In the genomic region with DNA sequence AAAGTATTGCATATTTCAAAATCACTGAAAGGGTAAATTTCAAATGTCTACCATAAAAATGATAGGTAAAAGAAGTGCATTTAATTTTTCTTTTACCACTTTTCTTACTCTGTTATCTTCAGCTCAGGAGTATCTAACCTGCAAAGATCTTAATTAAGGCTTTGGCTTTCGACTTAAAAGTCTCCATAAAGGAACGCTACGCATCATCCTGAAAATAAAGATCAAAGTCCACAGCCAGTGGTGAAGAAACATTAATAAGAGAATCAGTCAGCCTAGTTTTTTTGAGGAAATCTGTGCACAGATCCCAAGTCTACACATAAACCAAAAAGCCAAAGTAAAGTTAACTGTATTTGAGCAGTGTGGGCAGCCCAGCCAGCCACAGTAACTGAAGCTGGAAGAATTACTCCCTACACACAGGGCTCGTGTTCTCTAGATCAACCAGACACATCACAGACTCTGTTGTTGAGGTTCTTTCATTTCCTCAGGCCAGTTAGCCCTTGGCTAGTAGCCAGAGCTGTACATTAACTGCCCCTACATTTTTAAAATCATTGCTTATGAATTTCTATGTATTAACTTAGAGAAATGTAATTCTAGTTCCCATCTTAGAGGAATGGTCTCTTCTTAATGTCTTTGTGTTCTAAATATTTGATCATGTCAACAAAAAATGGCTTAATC, we compare ENCODE assay signal across 10 cellular contexts. TPM values are rescaled to one million over a fixed set of nuclear protein-coding genes. Genes with fewer than 3 reads are reported as not detected.
DNase-seq lines count a peak whose midpoint lies in the region; ATAC-seq, FAIRE-seq and TF ChIP-seq lines count a peak whose summit lies in the region.
"Had no signal": no experiment of that assay in that cellular context is flagged by ENCODE, and none has a peak within 500 bp of the region (broad histone marks: within the 10 kb centered on the region; RNA-seq: fewer than 3 reads in every experiment).

No MANE protein-coding gene starts in this region.

- H3K27me3 ChIP-seq in PC-3 (ENCODE audit: low read length) (no peaks in the 10 kb centered on the region), skeletal muscle satellite cell (ENCODE audit: control insufficient read depth, insufficient read depth, low read length) (no peaks in the 10 kb centered on the region)

- no peaks in the 10 kb centered on the region for H3F3A ChIP-seq in PC-3 (ENCODE audit: low read length, unreplicated experiment)

- H3K4me3 ChIP-seq in PC-3 (ENCODE audit: low read length) (peak overlapping the region; percentile 71), epithelial cell of proximal tubule (ENCODE audit: low read depth, low read length) (peak overlapping the region; percentile 68), skeletal muscle satellite cell (ENCODE audit: low read length) (peak overlapping the region; percentile 59)

- H3K4me1 Mint-ChIP-seq in T-helper 1 cell treated with Interleukin-12 subunit alpha and Interleukin-12 subunit beta and Interleukin-4 antibody, amounts not matched to agents 30 μg/mL and 1 μg/mL, for 36 hours (ENCODE audit: low read depth) = peaks cover 13% of the 10 kb centered on the region

- H2AFZ ChIP-seq in PC-3 (ENCODE audit: low read length) = peak overlapping the region; percentile 98

- H3K36me3 ChIP-seq in PC-3 (ENCODE audit: low read depth, low read length) (no peaks in the 10 kb centered on the region), skeletal muscle satellite cell (ENCODE audit: insufficient read depth, low read length) (peaks cover 3% of the 10 kb centered on the region)

- POLR2A ChIA-PET in PC-3 (lab: Charles Lee; ENCODE audit: unreplicated experiment) = no interaction called here

- DNase-seq in T-helper 1 cell (no peak), PC-3 (no peak), epithelial cell of proximal tubule (ENCODE audit: low read depth) (no peak), D721Med (ENCODE audit: insufficient read length, low spot score) (no peak), DMS53 treated with DMSO at 0.1 percent for 48 hours (lab: John Stamatoyannopoulos, UW; ENCODE audit: unreplicated experiment) (no peak)
- DNase-seq in activated CD4-positive, CD25-positive, alpha-beta regulatory T cell treated with anti-CD3 and anti-CD28 coated beads, Interleukin-2, amount 50 U/mL, for 72 hours = no peak
- DNase-seq: NCI-H2081 had no signal

- CTCF ChIA-PET in PC-3 (lab: Charles Lee) = interaction anchor here (0.7 to 3.4 kb wide), 6 partner anchors 16 to 130 kb away, joined by 3 to 112 read pairs (median 6); no protein-coding TSS in a partner anchor

- H3K36me3 Mint-ChIP-seq in T-helper 1 cell treated with Interleukin-12 subunit alpha and Interleukin-12 subunit beta and Interleukin-4 antibody, amounts not matched to agents 30 μg/mL and 1 μg/mL, for 36 hours (ENCODE audit: low read depth) = peaks cover 5% of the 10 kb centered on the region

- ATAC-seq in PC-3 = no peak

- BruUV-seq in PC-3 (replicated peaks; lab: Mats Ljungman, UMichigan) = no TSS peak

- H3K9me3 ChIP-seq in PC-3 (ENCODE audit: low read length) (no peaks in the 10 kb centered on the region), skeletal muscle satellite cell (replicated peaks; ENCODE audit: low read length) (peaks cover 12% of the 10 kb centered on the region)

- no peak overlapping the region for H3K27ac ChIP-seq in PC-3 (ENCODE audit: low read length)

- H3K4me3 Mint-ChIP-seq in T-helper 1 cell treated with Interleukin-12 subunit alpha and Interleukin-12 subunit beta and Interleukin-4 antibody, amounts not matched to agents 30 μg/mL and 1 μg/mL, for 36 hours = peak overlapping the region; percentile 83

- H4K20me1 ChIP-seq in PC-3 (ENCODE audit: low read length) = no peaks in the 10 kb centered on the region

- FAIRE-seq in D721Med (lab: Jason Lieb, UNC) = no peak

- no peak overlapping the region for H3K27ac Mint-ChIP-seq in T-helper 1 cell treated with Interleukin-12 subunit alpha and Interleukin-12 subunit beta and Interleukin-4 antibody, amounts not matched to agents 30 μg/mL and 1 μg/mL, for 36 hours

- peak overlapping the region; percentile 62; the same call in 1 of the 2 replicates for H3K9ac ChIP-seq in PC-3 (ENCODE audit: low read length)
- peak overlapping the region; percentile 47 for H3K9ac ChIP-seq in skeletal muscle satellite cell (ENCODE audit: low read depth, low read length)

- H3K4me1 ChIP-seq in PC-3 (ENCODE audit: insufficient read depth, low read length) = peaks cover 31% of the 10 kb centered on the region
- H3K4me1 ChIP-seq in skeletal muscle satellite cell (ENCODE audit: control insufficient read depth, insufficient read depth, low read length) = peaks cover 39% of the 10 kb centered on the region

- no peaks in the 10 kb centered on the region for H3K9me2 ChIP-seq in PC-3 (replicated peaks; ENCODE audit: low read length)

- peak overlapping the region; percentile 94 for H3K4me2 ChIP-seq in PC-3 (ENCODE audit: low read length)
- peak overlapping the region; percentile 73 for H3K4me2 ChIP-seq in skeletal muscle satellite cell (ENCODE audit: low read length)

- no peaks in the 10 kb centered on the region for H3K9me3 Mint-ChIP-seq in T-helper 1 cell treated with Interleukin-12 subunit alpha and Interleukin-12 subunit beta and Interleukin-4 antibody, amounts not matched to agents 30 μg/mL and 1 μg/mL, for 36 hours

- H3K79me2 ChIP-seq in PC-3 (ENCODE audit: low read length) = no peaks in the 10 kb centered on the region

- H3K27me3 Mint-ChIP-seq in T-helper 1 cell treated with Interleukin-12 subunit alpha and Interleukin-12 subunit beta and Interleukin-4 antibody, amounts not matched to agents 30 μg/mL and 1 μg/mL, for 36 hours (ENCODE audit: low read depth) = peaks cover 69% of the 10 kb centered on the region

- intact Hi-C loops in PC-3 (cut with micrococcal nuclease) = loop anchor here (2.0 kb wide), 2 partner anchors 130 to 180 kb away; no protein-coding TSS in a partner anchor

- TF ChIP-seq CTCF in PC-3 (conservative IDR thresholded peaks at IDR 0.05; ENCODE audit: low read depth, low read length) (no peak), epithelial cell of proximal tubule (conservative IDR thresholded peaks at IDR 0.05; ENCODE audit: low read depth, low read length) (no peak), D721Med (IDR thresholded peaks at IDR 0.05; ENCODE audit: insufficient read depth, missing control alignments) (no peak)

RNA-seq across cellular contexts. Expression of gene LRRC2, which starts 6.9 kb away (rescaled TPM):
- 0.26 and 0.35 TPM in 2 replicates for total RNA-seq in PC-3 (2014; rRNA removed)
- total RNA-seq in epithelial cell of proximal tubule = not detected in 2 replicates
- under 0.01 and 0.25 TPM in 2 replicates for total RNA-seq in skeletal muscle satellite cell (2012; rRNA removed)

RNA-seq across cellular contexts. Expression of gene FAM240A, which starts 53.2 kb away (rescaled TPM):
- total RNA-seq in PC-3 (2014; rRNA removed) (not detected in 2 replicates), epithelial cell of proximal tubule (not detected in 2 replicates)
- total RNA-seq in skeletal muscle satellite cell (2012; rRNA removed) = not detected in 2 replicates
- total RNA-seq: fibroblast of lung had no signal
